In the genomic region with DNA sequence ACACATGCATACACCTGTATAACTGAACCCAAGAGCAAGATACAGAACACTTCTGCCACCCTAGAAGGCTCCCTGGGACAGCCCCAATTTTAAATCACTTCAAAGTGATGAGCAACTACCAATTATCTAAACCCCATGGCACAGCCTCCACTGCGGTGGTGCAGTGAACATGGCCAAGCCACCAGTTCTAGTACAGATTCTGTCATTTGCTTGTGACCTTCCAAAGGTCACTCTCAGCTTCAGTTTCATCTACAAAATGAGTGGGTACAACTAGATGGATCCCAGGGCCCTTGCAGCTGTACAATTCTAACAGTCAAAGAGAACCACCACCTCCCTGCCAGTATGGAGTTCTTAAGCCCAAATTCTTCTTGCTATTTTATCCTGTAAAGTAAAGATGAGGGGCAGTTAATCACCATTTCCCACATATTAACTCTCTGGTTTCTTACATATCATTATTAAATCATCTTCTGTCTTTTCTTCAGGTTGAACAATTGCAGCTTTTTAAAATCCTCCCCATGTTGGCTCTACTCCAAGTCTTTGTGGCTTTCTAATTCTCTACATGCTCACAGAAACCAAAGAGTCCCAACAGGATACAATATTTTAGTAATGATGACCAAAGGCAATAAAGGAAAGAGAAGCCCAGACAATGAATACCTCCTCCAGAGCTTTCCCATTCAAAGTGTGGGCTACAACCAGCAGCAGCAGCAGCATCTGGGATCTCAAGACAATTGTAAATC, we compare ENCODE assay signal across 22 cellular contexts. TPM values are rescaled to one million over a fixed set of nuclear protein-coding genes. Genes with fewer than 3 reads are reported as not detected.
DNase-seq lines count a peak whose midpoint lies in the region; ATAC-seq, FAIRE-seq and TF ChIP-seq lines count a peak whose summit lies in the region.
"Had no signal": no experiment of that assay in that cellular context is flagged by ENCODE, and none has a peak within 500 bp of the region (broad histone marks: within the 10 kb centered on the region; RNA-seq: fewer than 3 reads in every experiment).

No MANE protein-coding gene starts in this region.

- no peaks in the 10 kb centered on the region for H3K9me2 ChIP-seq in PC-3 (replicated peaks; ENCODE audit: low read length)

- H3K9ac ChIP-seq in PC-3 (ENCODE audit: low read length) (no peak overlapping the region), fibroblast of lung (ENCODE audit: insufficient read depth, low read length) (no peak overlapping the region)

- no peaks in the 10 kb centered on the region for H3F3A ChIP-seq in PC-3 (ENCODE audit: low read length, unreplicated experiment)

- H3K4me2 ChIP-seq in PC-3 (ENCODE audit: low read length) (no peak overlapping the region), fibroblast of lung (ENCODE audit: extremely low read depth, insufficient read depth, low read length) (no peak overlapping the region)

- DNase-seq in GM18507 (ENCODE audit: extremely low spot score, insufficient read length, low read depth) = no peak
- peak; percentile 6 for DNase-seq in PC-3
- DNase-seq in fibroblast of lung (ENCODE audit: low read depth in 2 of 2) = peak; percentile 10 to 26
- no peak for DNase-seq in suprapubic skin (ENCODE audit: low spot score in 2 of 2)
- no peak for DNase-seq in coronary artery (ENCODE audit: low spot score)
- DNase-seq in kidney tubule cell (ENCODE audit: low spot score) = no peak
- DNase-seq: activated CD4-positive, alpha-beta T cell treated with anti-CD3 and anti-CD28 coated beads for 4 hours; activated naive CD4-positive, alpha-beta T cell treated with anti-CD3 and anti-CD28 coated beads for 36 hours; heart right ventricle; kidney; mesenchymal stem cell; natural killer cell; NCI-H2029 treated with DMSO at 0.1 percent for 48 hours; NCI-H774; posterior cingulate gyrus; stimulated activated CD4-positive, alpha-beta T cell treated with anti-CD3 and anti-CD28 coated beads, Interleukin-4, amount 100 ng/mL, for 24 hours had no signal

- no peak overlapping the region for H3K27ac ChIP-seq in PC-3 (ENCODE audit: low read length)
- H3K27ac ChIP-seq in fibroblast of lung (ENCODE audit: insufficient read depth, low read length) = no peak overlapping the region
- H3K27ac ChIP-seq in suprapubic skin = no peak overlapping the region
- no peak overlapping the region for H3K27ac ChIP-seq in coronary artery
- H3K27ac ChIP-seq in gastroesophageal sphincter = no peak overlapping the region
- H3K27ac ChIP-seq: esophagus muscularis mucosa, heart right ventricle, skin epidermis had no signal

- H3K36me3 ChIP-seq in PC-3 (ENCODE audit: low read depth, low read length) = no peaks in the 10 kb centered on the region
- no peaks in the 10 kb centered on the region for H3K36me3 ChIP-seq in fibroblast of lung (ENCODE audit: control insufficient read depth, insufficient read depth, low read length)
- no peaks in the 10 kb centered on the region for H3K36me3 ChIP-seq in suprapubic skin
- H3K36me3 ChIP-seq in gastroesophageal sphincter = no peaks in the 10 kb centered on the region
- H3K36me3 ChIP-seq: esophagus muscularis mucosa, heart right ventricle had no signal

- POLR2A ChIA-PET in PC-3 (lab: Charles Lee; ENCODE audit: unreplicated experiment) = no interaction called here

- CTCF ChIA-PET in PC-3 (lab: Charles Lee) = no interaction called here

- H3K9me3 ChIP-seq in PC-3 (ENCODE audit: low read length) (no peaks in the 10 kb centered on the region), fibroblast of lung (ENCODE audit: control insufficient read depth, insufficient read depth, low read depth, low read length) (no peaks in the 10 kb centered on the region), suprapubic skin (no peaks in the 10 kb centered on the region), gastroesophageal sphincter (no peaks in the 10 kb centered on the region)
- H3K9me3 ChIP-seq: esophagus muscularis mucosa, heart right ventricle had no signal

- WGBS in suprapubic skin = 56% methylated on average over 1 of the region's 1 CpG
- whole genome bisulfite sequencing in gastroesophageal sphincter (ENCODE audit: low coverage in 1 of 2), 2 donors = no CpG with 5 or more reads among the region's 1 CpG

- FAIRE-seq in GM18507 (lab: Jason Lieb, UNC) = peak; percentile 42
- FAIRE-seq: bronchial epithelial cell, H54, kidney had no signal

- no peaks in the 10 kb centered on the region for H4K20me1 ChIP-seq in PC-3 (ENCODE audit: low read length)
- H4K20me1 ChIP-seq in fibroblast of lung (ENCODE audit: control insufficient read depth, extremely low read depth, insufficient read depth, low read length) = no peaks in the 10 kb centered on the region

- H3K4me3 ChIP-seq in PC-3 (ENCODE audit: low read length) (no peak overlapping the region), fibroblast of lung (replicated peaks in 1 of 4; ENCODE audit: control extremely low read depth in 1 of 4, insufficient read depth in 1 of 4, low read depth in 3 of 4, low read length in 4 of 4) (no peak overlapping the region), suprapubic skin (no peak overlapping the region), coronary artery (no peak overlapping the region), gastroesophageal sphincter (no peak overlapping the region)
- H3K4me3 ChIP-seq: esophagus muscularis mucosa, heart right ventricle, skin epidermis had no signal

- H2AFZ ChIP-seq in PC-3 (ENCODE audit: low read length) = no peak overlapping the region
- no peak overlapping the region for H2AFZ ChIP-seq in fibroblast of lung (ENCODE audit: low read length)

- H3K4me1 ChIP-seq in PC-3 (ENCODE audit: insufficient read depth, low read length) (0 out of 2 replicates have a peak, but pooled peaks cover 5% of the 10 kb centered on the region), fibroblast of lung (ENCODE audit: control insufficient read depth, extremely low read depth, insufficient read depth, low read length) (no peaks in the 10 kb centered on the region), suprapubic skin (no peaks in the 10 kb centered on the region), gastroesophageal sphincter (no peaks in the 10 kb centered on the region)
- H3K4me1 ChIP-seq: esophagus muscularis mucosa, heart right ventricle had no signal

- TF ChIP-seq CTCF in PC-3 (conservative IDR thresholded peaks at IDR 0.05; ENCODE audit: low read depth, low read length) = no peak
- TF ChIP-seq CTCF in fibroblast of lung (conservative IDR thresholded peaks at IDR 0.05 in 1 of 2, IDR thresholded peaks at IDR 0.05 in 1 of 2; ENCODE audit: low read depth in 1 of 2, low read length in 2 of 2) = no peak
- no peak for TF ChIP-seq CTCF in suprapubic skin (IDR thresholded peaks at IDR 0.05)
- no peak for TF ChIP-seq CTCF in coronary artery (IDR thresholded peaks at IDR 0.05)
- no peak for TF ChIP-seq CTCF in gastroesophageal sphincter (IDR thresholded peaks at IDR 0.05)

- intact Hi-C loops in PC-3 (cut with micrococcal nuclease) = no loop called here

- ATAC-seq in HG02678 (IDR thresholded peaks at IDR 0.05; ENCODE audit: unreplicated experiment) (peak; percentile 62), PC-3 (no peak), gastroesophageal sphincter (no peak)
- ATAC-seq: heart right ventricle, natural killer cell had no signal

- BruUV-seq in PC-3 (replicated peaks; lab: Mats Ljungman, UMichigan) = no TSS peak

- H3K79me2 ChIP-seq in PC-3 (ENCODE audit: low read length) = no peaks in the 10 kb centered on the region
- H3K79me2 ChIP-seq in fibroblast of lung (ENCODE audit: control insufficient read depth, insufficient read depth, low read length) = no peaks in the 10 kb centered on the region

- TF ChIP-seq POLR2A in suprapubic skin (IDR thresholded peaks at IDR 0.05) = no peak
- TF ChIP-seq POLR2A in gastroesophageal sphincter (IDR thresholded peaks at IDR 0.05) = no peak

- TF ChIP-seq EP300 in suprapubic skin (IDR thresholded peaks at IDR 0.05) = no peak
- no peak for TF ChIP-seq EP300 in gastroesophageal sphincter (IDR thresholded peaks at IDR 0.05)

- H3K27me3 ChIP-seq in PC-3 (ENCODE audit: low read length) (peaks cover 10% of the 10 kb centered on the region; the same call in 1 of the 2 replicates), fibroblast of lung (ENCODE audit: control insufficient read depth, insufficient read depth, low read length) (no peaks in the 10 kb centered on the region), suprapubic skin (no peaks in the 10 kb centered on the region), gastroesophageal sphincter (no peaks in the 10 kb centered on the region)
- H3K27me3 ChIP-seq: esophagus muscularis mucosa had no signal

RNA-seq across cellular contexts. Expression of a gene that starts 39.0 kb away (rescaled TPM):
- 0.51 and 0.98 TPM in 2 replicates for total RNA-seq in PC-3 (2014; rRNA removed)
- total RNA-seq in fibroblast of lung = 0.99 and 1.0 TPM in 2 replicates
- polyA plus RNA-seq in fibroblast of lung = 5.2 TPM in 2 replicates
- 2.0 and 2.2 TPM in 2 replicates for polyA plus RNA-seq in fibroblast of lung (2012)
- polyA minus RNA-seq in fibroblast of lung (ENCODE audit: low replicate concordance) = 0.31 and 17.3 TPM in 2 replicates
- total RNA-seq in suprapubic skin = 10 to 100 TPM in 2 of 4 donors, 1 to 10 TPM in 2; 6.6 to 21.7 (median 13.8) TPM
- 10 to 100 TPM; 44.0 to 82.4 (median 56.1) TPM for total RNA-seq in gastroesophageal sphincter
- total RNA-seq: activated naive CD4-positive, alpha-beta T cell treated with anti-CD3 and anti-CD28 coated beads for 36 hours; natural killer cell had no signal

Comparison
In these comparisons a context has a peak if more than half of its experiments do, and no peak if none do; other contexts are left out.
1. DNase-seq: peak in PC-3 (single experiment) and fibroblast of lung (2 of 2); none in GM18507 (single experiment), suprapubic skin (0 of 2), coronary artery (single experiment) and kidney tubule cell (single experiment).